Comparison of ENCODE assay signal across 1 cellular context in genomic region chr1:149848811-149849210, GRCh38.
TF ChIP-seq lines count a peak whose summit lies in the region.

No MANE protein-coding gene starts in this region.

TF ChIP-seq in SK-N-SH treated with all-trans-retinoic acid at 6 μM for 48 hours, 23 proteins besides CTCF, POLR2A, EP300 and RAD21 (continued from another document):
- TF ChIP-seq, protein P1, sequence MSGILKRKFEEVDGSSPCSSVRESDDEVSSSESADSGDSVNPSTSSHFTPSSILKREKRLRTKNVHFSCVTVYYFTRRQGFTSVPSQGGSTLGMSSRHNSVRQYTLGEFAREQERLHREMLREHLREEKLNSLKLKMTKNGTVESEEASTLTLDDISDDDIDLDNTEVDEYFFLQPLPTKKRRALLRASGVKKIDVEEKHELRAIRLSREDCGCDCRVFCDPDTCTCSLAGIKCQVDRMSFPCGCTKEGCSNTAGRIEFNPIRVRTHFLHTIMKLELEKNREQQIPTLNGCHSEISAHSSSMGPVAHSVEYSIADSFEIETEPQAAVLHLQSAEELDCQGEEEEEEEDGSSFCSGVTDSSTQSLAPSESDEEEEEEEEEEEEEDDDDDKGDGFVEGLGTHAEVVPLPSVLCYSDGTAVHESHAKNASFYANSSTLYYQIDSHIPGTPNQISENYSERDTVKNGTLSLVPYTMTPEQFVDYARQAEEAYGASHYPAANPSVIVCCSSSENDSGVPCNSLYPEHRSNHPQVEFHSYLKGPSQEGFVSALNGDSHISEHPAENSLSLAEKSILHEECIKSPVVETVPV (CRISPR knock-in tag; IDR thresholded peaks at IDR 0.05): no peak
- no peak for TF ChIP-seq ZNF8 (CRISPR knock-in tag; IDR thresholded peaks at IDR 0.05)
- no peak for TF ChIP-seq TSHZ2 (CRISPR knock-in tag; IDR thresholded peaks at IDR 0.05)
- no peak for TF ChIP-seq ARNTL (CRISPR knock-in tag; IDR thresholded peaks at IDR 0.05; ENCODE audit: borderline replicate concordance, low read depth)
- no peak for TF ChIP-seq CSDC2 (CRISPR knock-in tag; IDR thresholded peaks at IDR 0.05)
- TF ChIP-seq PPARA (CRISPR knock-in tag; IDR thresholded peaks at IDR 0.05; ENCODE audit: borderline replicate concordance): no peak
- TF ChIP-seq, protein P2, sequence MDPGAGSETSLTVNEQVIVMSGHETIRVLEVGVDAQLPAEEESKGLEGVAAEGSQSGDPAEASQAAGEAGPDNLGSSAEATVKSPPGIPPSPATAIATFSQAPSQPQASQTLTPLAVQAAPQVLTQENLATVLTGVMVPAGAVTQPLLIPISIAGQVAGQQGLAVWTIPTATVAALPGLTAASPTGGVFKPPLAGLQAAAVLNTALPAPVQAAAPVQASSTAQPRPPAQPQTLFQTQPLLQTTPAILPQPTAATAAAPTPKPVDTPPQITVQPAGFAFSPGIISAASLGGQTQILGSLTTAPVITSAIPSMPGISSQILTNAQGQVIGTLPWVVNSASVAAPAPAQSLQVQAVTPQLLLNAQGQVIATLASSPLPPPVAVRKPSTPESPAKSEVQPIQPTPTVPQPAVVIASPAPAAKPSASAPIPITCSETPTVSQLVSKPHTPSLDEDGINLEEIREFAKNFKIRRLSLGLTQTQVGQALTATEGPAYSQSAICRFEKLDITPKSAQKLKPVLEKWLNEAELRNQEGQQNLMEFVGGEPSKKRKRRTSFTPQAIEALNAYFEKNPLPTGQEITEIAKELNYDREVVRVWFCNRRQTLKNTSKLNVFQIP (CRISPR knock-in tag; IDR thresholded peaks at IDR 0.05; ENCODE audit: borderline replicate concordance, low read depth): no peak
- TF ChIP-seq ZNF565 (CRISPR knock-in tag; conservative IDR thresholded peaks at IDR 0.05; ENCODE audit: low read depth): no peak
